12 cellular contexts compared by ENCODE assay signal in the genomic region with DNA sequence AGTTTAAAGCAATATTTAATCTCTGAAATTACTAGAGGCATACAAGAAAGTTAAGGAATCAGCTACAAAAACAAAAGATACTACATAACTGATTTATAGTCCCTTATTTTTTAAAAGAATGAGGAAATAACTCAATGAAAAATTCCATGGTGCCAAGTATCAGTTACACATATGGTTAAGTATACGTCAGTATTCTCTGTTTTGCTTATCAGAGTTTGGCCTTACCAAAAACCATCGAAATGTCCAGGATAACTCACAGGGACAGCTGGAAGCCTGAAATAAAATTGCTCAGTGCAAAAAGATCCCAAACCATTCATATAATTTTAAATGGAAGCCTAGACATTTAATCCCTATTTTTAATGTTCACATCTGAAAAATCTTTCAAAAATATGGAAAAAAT. TPM values are rescaled to one million over a fixed set of nuclear protein-coding genes. Genes with fewer than 3 reads are reported as not detected.
DNase-seq lines count a peak whose midpoint lies in the region; ATAC-seq, FAIRE-seq and TF ChIP-seq lines count a peak whose summit lies in the region.
"Had no signal": no experiment of that assay in that cellular context is flagged by ENCODE, and none has a peak within 500 bp of the region (broad histone marks: within the 10 kb centered on the region; RNA-seq: fewer than 3 reads in every experiment).

No MANE protein-coding gene starts in this region.

- ATAC-seq in Panc1 (no peak), HG02610 (IDR thresholded peaks at IDR 0.05; ENCODE audit: unreplicated experiment) (no peak)

- in situ Hi-C loops in Panc1 (cut with HindIII; ENCODE audit: low pct_unique_long_range_greater_than_20kb, low sequenced_read_pairs) = no loop called here

- H3K36me3 ChIP-seq in Panc1 (ENCODE audit: control insufficient read depth, insufficient read depth, low read length) = peaks cover 14% of the 10 kb centered on the region
- H3K36me3 ChIP-seq in skeletal muscle tissue (ENCODE audit: control insufficient read depth in 3 of 3, insufficient read depth in 3 of 3, low read length in 3 of 3) = peaks cover 4 to 11% (median 10%) of the 10 kb centered on the region in 3 donors
- peaks cover 5% of the 10 kb centered on the region for H3K36me3 ChIP-seq in BE2C

- H3K27me3 ChIP-seq in Panc1 (ENCODE audit: control insufficient read depth, insufficient read depth, low read length) (no peaks in the 10 kb centered on the region), skeletal muscle tissue (ENCODE audit: control insufficient read depth in 3 of 3, insufficient read depth in 3 of 3, low read length in 3 of 3) (no peaks in the 10 kb centered on the region), BE2C (no peaks in the 10 kb centered on the region)

- TF ChIP-seq CTCF in Panc1 (IDR thresholded peaks at IDR 0.05) (no peak), BE2C (IDR thresholded peaks at IDR 0.05; ENCODE audit: low read depth, low read length) (no peak)

- CTCF ChIA-PET in Panc1 (lab: Charles Lee) = no interaction called here

- DNase-seq in Panc1 (ENCODE audit: low read depth, low spot score) = no peak
- peak; percentile 68 for DNase-seq in fibroblast of peridontal ligament (ENCODE audit: extremely low read depth)
- no peak for DNase-seq in NCI-H1694 treated with DMSO at 0.1 percent for 48 hours (lab: John Stamatoyannopoulos, UW)
- no peak for DNase-seq in DMS79 treated with DMSO at 0.1 percent for 48 hours (lab: John Stamatoyannopoulos, UW)
- no peak for DNase-seq in BE2C
- DNase-seq: central memory CD4-positive, alpha-beta T cell; glutamatergic neuron; KG1 had no signal

- POLR2A ChIA-PET in Panc1 (lab: Charles Lee) = no interaction called here

- H3K9me3 ChIP-seq in Panc1 (ENCODE audit: control insufficient read depth, insufficient read depth, low read depth, low read length) (no peaks in the 10 kb centered on the region), skeletal muscle tissue (ENCODE audit: control insufficient read depth in 3 of 3, low read length in 3 of 3) (no peaks in the 10 kb centered on the region), BE2C (no peaks in the 10 kb centered on the region)

- no peak overlapping the region for H3K4me3 ChIP-seq in Panc1 (ENCODE audit: low read depth in 2 of 2, low read length in 2 of 2)
- peak overlapping the region; percentile 33 to 81 (median 45) for H3K4me3 ChIP-seq in skeletal muscle tissue (ENCODE audit: low read length in 3 of 3)
- no peak overlapping the region; the same call in 1 of the 2 replicates for H3K4me3 ChIP-seq in BE2C (ENCODE audit: low read depth, low read length)
- H3K4me3 ChIP-seq: lung had no signal

- peak overlapping the region; percentile 49; the same call in 1 of the 2 replicates for H3K27ac ChIP-seq in Panc1 (ENCODE audit: low read length)
- peak overlapping the region; percentile 86 for H3K27ac ChIP-seq in skeletal muscle tissue (ENCODE audit: low read depth, low read length)

- H3K9ac ChIP-seq in skeletal muscle tissue (ENCODE audit: low read depth in 1 of 3, low read length in 3 of 3) = peak overlapping the region; percentile 52 to 71 (median 54)

- intact Hi-C loops in Panc1 (cut with micrococcal nuclease; ENCODE audit: unreplicated experiment) = no loop called here

- H3K4me1 ChIP-seq in Panc1 (ENCODE audit: control insufficient read depth, insufficient read depth, low read length) = peaks cover 48% of the 10 kb centered on the region
- peaks cover 13 to 26% (median 18%) of the 10 kb centered on the region in 3 donors for H3K4me1 ChIP-seq in skeletal muscle tissue (ENCODE audit: control insufficient read depth in 3 of 3, insufficient read depth in 3 of 3, low read length in 3 of 3)
- H3K4me1 ChIP-seq in BE2C = peaks cover 18% of the 10 kb centered on the region

- FAIRE-seq in G401.6 (lab: Jason Lieb, UNC) = peak; percentile 11

- BruUV-seq in Panc1 (replicated peaks; lab: Mats Ljungman, UMichigan) = no TSS peak

RNA-seq across cellular contexts. Expression of a gene that starts 3.6 kb away (rescaled TPM):
- total RNA-seq in Panc1 (2021; ENCODE audit: unreplicated experiment) = 79.7 TPM
- 47.1 TPM for polyA plus RNA-seq in Panc1 (2012; ENCODE audit: insufficient read length)
- 241 TPM for total RNA-seq in skeletal muscle tissue
- polyA plus RNA-seq in BE2C (2012; ENCODE audit: insufficient read depth, insufficient read length, low read depth) = 43.4 TPM

Comparison
In these comparisons a context has a peak if more than half of its experiments do, and no peak if none do; other contexts are left out.
1. H3K4me3 ChIP-seq: peak in skeletal muscle tissue (3 of 3); none in Panc1 (0 of 2) and BE2C (single experiment).